Comparison of ENCODE assay signal across 8 cellular contexts in the genomic region with DNA sequence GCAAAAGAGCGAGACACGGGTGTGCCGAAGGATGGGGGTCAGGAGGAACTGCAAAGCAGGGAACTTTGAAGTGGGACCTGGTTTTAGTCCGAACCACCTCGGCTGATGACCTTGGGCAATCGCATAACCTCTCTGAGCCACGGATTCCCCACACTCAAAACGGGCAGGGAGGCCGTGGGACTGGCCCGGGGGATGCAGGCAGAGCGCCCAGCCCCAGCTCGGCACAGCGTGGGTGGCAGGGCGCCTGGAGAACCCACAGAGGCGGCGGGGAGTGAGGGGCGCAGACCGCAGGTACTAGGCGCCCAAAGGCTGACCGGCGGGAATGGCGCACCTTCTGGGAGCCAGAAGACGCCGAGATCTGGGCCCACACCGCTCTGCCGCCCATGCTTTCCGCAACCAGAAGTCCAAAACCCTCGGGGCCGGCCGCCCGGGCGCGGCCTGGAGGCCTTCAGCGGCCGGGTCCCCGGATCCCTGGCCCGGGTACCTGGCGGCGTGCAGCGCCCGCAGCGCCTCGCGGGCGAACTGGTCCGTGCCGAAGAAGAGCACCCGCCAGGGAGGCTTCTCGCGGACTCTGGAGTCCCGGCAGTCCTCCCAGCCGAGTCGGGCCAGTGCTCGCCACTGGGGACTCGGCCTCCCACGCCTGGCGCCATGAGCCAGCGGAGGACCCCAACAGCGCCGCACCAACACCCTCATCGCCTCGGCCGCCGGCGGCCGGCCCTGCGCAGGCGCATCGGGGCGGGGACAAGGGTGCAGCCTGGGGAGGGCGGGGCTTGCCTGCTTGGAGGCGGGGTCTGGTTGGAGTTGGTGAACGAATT. TPM values are rescaled to one million over a fixed set of nuclear protein-coding genes. Genes with fewer than 3 reads are reported as not detected.
DNase-seq lines count a peak whose midpoint lies in the region; ATAC-seq and TF ChIP-seq lines count a peak whose summit lies in the region.

TSS of gene MTFMT (minus strand) at position 719 of the 815 bp plus-strand sequence. CDS start at position 693, 26 bp downstream.

- DNase-seq in NCI-H526 treated with DMSO at 0.1 percent for 48 hours (lab: John Stamatoyannopoulos, UW): peak; percentile 48
- DNase-seq in activated CD4-positive, alpha-beta T cell treated with anti-CD3 and anti-CD28 coated beads, Interleukin-2, amount 50 U/mL, for 4 hours: peak; percentile 93 to 95
- peak; percentile 89 for DNase-seq in dermis blood vessel endothelial cell
- DNase-seq in right lobe of liver: peak; percentile 94 to 95 (median 94)
- DNase-seq in stimulated activated CD4-positive, alpha-beta T cell treated with anti-CD3 and anti-CD28 coated beads, Interleukin-4, amount 100 ng/mL, for 1 hour: peak; percentile 97

- H3K36me3 ChIP-seq in ACC112 (ENCODE audit: insufficient read depth, low read length) (no peaks in the 10 kb centered on the region; the same call in 1 of the 2 replicates), right lobe of liver (peaks cover 0 to 16% (median 6%) of the 10 kb centered on the region in 4 donors)

- H3K4me1 ChIP-seq in ACC112 (ENCODE audit: control insufficient read depth, insufficient read depth, low read length, unreplicated experiment): peaks cover 14% of the 10 kb centered on the region
- peaks cover 0 to 26% (median 13%) of the 10 kb centered on the region in 4 donors for H3K4me1 ChIP-seq in right lobe of liver

- no peak within 1 kb of the TSS for H3K27ac ChIP-seq in ACC112 (ENCODE audit: low read depth, low read length)
- H3K27ac ChIP-seq in right lobe of liver: peak within 1 kb of the TSS; percentile 49 to 73 (median 54)

- intact Hi-C loops in right lobe of liver (cut with DNase I): no loop called here

- peak; percentile 91 for TF ChIP-seq POLR2A in right lobe of liver (IDR thresholded peaks at IDR 0.05)

- no peaks in the 10 kb centered on the region for H3K9me3 ChIP-seq in right lobe of liver

- H3K27me3 ChIP-seq in ACC112 (ENCODE audit: insufficient read depth, low read length) (no peaks in the 10 kb centered on the region), right lobe of liver (no peaks in the 10 kb centered on the region)

- peak within 1 kb of the TSS; percentile 84 for H2AFZ ChIP-seq in ACC112 (ENCODE audit: low read length, unreplicated experiment)

- H3K79me2 ChIP-seq in ACC112 (ENCODE audit: control insufficient read depth, insufficient read depth, low read length, unreplicated experiment): peaks cover 19% of the 10 kb centered on the region

- H3K4me3 ChIP-seq in ACC112 (ENCODE audit: low read depth, low read length) (peak within 1 kb of the TSS; percentile 97), right lobe of liver (peak within 1 kb of the TSS; percentile 75 to 96 (median 93))

- 0% methylated on average over 13 of the region's 73 CpGs for WGBS in right lobe of liver (ENCODE audit: insufficient coverage, low coverage, low lambda C conversion rate, missing lambda C conversion rate)

- TF ChIP-seq CTCF in right lobe of liver (IDR thresholded peaks at IDR 0.05): no peak

- ATAC-seq in GM18520 (IDR thresholded peaks at IDR 0.05; ENCODE audit: unreplicated experiment): peak; percentile 63
- peak; percentile 73 for ATAC-seq in HG03135 (IDR thresholded peaks at IDR 0.05; ENCODE audit: unreplicated experiment)
- ATAC-seq in right lobe of liver: peak; percentile 77 to 82 (median 82)

RNA-seq across cellular contexts. Expression of gene MTFMT, which starts in this region (rescaled TPM):
- 29.8 and 34.8 TPM in 2 replicates for total RNA-seq in dermis blood vessel endothelial cell
- 10 to 100 TPM in 5 of 6 experiments, 1 to 10 TPM in 1; 9.2 to 24.3 (median 13.0) TPM for total RNA-seq in right lobe of liver
